In the genomic region with DNA sequence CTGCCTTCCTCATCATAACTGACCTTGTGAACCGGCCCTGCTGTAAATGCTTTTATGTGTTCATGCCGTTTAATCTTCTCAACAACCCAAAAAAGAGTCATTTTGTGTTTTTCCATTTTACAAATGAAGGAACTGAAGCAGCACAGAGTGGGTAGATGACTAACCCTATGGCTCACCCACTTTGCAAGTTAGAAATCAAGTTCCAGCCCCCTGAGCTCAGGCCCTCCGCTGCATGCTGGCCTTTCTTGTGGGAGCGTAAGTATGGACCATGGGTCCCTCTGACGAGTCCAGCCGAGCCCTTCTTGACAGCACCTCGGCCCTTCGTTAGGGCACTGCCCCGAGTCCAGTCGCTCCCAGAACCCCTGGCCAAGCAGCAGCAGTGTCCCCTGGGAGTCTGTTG, we compare ENCODE assay signal across 1 cellular context.
TF ChIP-seq lines count a peak whose summit lies in the region.

No MANE protein-coding gene starts in this region.

TF ChIP-seq in WTC11, 78 proteins besides CTCF, POLR2A, EP300 and RAD21 (continued from another document):
- TF ChIP-seq STAT6 (CRISPR knock-in tag; conservative IDR thresholded peaks at IDR 0.05; ENCODE audit: low read depth): no peak
- no peak for TF ChIP-seq ZSCAN18 (CRISPR knock-in tag; IDR thresholded peaks at IDR 0.05)
- no peak for TF ChIP-seq JAZF1 (CRISPR knock-in tag; IDR thresholded peaks at IDR 0.05)
- TF ChIP-seq, protein P1, sequence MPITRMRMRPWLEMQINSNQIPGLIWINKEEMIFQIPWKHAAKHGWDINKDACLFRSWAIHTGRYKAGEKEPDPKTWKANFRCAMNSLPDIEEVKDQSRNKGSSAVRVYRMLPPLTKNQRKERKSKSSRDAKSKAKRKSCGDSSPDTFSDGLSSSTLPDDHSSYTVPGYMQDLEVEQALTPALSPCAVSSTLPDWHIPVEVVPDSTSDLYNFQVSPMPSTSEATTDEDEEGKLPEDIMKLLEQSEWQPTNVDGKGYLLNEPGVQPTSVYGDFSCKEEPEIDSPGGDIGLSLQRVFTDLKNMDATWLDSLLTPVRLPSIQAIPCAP (CRISPR knock-in tag; IDR thresholded peaks at IDR 0.05): no peak
- TF ChIP-seq ZNF671 (CRISPR knock-in tag; IDR thresholded peaks at IDR 0.05): no peak
- TF ChIP-seq, protein P2, sequence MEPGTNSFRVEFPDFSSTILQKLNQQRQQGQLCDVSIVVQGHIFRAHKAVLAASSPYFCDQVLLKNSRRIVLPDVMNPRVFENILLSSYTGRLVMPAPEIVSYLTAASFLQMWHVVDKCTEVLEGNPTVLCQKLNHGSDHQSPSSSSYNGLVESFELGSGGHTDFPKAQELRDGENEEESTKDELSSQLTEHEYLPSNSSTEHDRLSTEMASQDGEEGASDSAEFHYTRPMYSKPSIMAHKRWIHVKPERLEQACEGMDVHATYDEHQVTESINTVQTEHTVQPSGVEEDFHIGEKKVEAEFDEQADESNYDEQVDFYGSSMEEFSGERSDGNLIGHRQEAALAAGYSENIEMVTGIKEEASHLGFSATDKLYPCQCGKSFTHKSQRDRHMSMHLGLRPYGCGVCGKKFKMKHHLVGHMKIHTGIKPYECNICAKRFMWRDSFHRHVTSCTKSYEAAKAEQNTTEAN (CRISPR knock-in tag; IDR thresholded peaks at IDR 0.05): no peak
- no peak for TF ChIP-seq SP1 (CRISPR knock-in tag; conservative IDR thresholded peaks at IDR 0.05)
- TF ChIP-seq HMGA2 (CRISPR knock-in tag; IDR thresholded peaks at IDR 0.05): no peak
- no peak for TF ChIP-seq GRHL2 (CRISPR knock-in tag; IDR thresholded peaks at IDR 0.05; ENCODE audit: insufficient replicate concordance, severe bottlenecking)
- TF ChIP-seq ELF4 (CRISPR knock-in tag; IDR thresholded peaks at IDR 0.05; ENCODE audit: low read depth): no peak
- TF ChIP-seq NFATC4 (CRISPR knock-in tag; IDR thresholded peaks at IDR 0.05): no peak
- TF ChIP-seq, protein P3, sequence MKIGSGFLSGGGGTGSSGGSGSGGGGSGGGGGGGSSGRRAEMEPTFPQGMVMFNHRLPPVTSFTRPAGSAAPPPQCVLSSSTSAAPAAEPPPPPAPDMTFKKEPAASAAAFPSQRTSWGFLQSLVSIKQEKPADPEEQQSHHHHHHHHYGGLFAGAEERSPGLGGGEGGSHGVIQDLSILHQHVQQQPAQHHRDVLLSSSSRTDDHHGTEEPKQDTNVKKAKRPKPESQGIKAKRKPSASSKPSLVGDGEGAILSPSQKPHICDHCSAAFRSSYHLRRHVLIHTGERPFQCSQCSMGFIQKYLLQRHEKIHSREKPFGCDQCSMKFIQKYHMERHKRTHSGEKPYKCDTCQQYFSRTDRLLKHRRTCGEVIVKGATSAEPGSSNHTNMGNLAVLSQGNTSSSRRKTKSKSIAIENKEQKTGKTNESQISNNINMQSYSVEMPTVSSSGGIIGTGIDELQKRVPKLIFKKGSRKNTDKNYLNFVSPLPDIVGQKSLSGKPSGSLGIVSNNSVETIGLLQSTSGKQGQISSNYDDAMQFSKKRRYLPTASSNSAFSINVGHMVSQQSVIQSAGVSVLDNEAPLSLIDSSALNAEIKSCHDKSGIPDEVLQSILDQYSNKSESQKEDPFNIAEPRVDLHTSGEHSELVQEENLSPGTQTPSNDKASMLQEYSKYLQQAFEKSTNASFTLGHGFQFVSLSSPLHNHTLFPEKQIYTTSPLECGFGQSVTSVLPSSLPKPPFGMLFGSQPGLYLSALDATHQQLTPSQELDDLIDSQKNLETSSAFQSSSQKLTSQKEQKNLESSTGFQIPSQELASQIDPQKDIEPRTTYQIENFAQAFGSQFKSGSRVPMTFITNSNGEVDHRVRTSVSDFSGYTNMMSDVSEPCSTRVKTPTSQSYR (CRISPR knock-in tag; IDR thresholded peaks at IDR 0.05): no peak
- TF ChIP-seq NR2C2 (CRISPR knock-in tag; IDR thresholded peaks at IDR 0.05): no peak
- no peak for TF ChIP-seq NR1H2 (CRISPR knock-in tag; IDR thresholded peaks at IDR 0.05)
